8 cellular contexts compared by ENCODE assay signal in the genomic region with DNA sequence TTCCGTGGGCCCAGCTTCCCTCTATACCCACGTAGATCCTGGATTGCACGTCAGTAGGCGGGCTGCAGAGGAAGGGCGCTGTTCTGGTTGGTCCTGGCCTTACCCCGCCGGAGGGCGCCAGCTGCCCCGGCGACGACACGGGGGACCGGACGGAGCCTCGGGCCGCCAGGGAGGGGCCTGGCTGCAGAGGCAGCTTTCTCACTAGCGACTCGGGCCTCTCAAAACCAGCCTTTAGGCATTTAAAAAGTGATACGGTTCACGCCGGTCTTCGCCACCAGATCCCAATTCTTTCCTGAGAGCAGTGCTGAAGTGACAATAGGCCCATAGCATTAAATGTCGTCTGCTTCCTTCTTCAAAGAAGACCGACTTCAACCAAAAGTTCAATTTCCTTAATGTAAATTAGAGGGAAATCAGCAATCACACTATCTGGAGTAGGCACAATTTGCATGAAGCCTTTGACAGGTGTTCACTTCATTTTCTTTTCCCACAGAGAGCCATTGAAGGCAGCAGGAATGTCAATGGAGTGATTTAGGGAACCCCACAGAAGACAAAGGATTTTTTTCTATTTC. TPM values are rescaled to one million over a fixed set of nuclear protein-coding genes. Genes with fewer than 3 reads are reported as not detected.
DNase-seq lines count a peak whose midpoint lies in the region; TF ChIP-seq lines count a peak whose summit lies in the region.

No MANE protein-coding gene starts in this region.

- no peak overlapping the region for H3K4me3 Mint-ChIP-seq in activated T-helper 2 cell treated with anti-CD3 and anti-CD28 coated beads, Interferon-gamma antibody, Interleukin-2, Interleukin-4, amounts not matched to agents 10 μg/mL and 5 μg/mL and 100 μg/mL, durations not matched to agents 14 hours and 24 hours and 36 hours (ENCODE audit: low read depth)

- no peaks in the 10 kb centered on the region for H3K4me1 ChIP-seq in parathyroid adenoma

- H3K9me3 ChIP-seq in parathyroid adenoma (ENCODE audit: control insufficient read depth, low read length): no peaks in the 10 kb centered on the region

- H3K9ac ChIP-seq in parathyroid adenoma: no peak overlapping the region

- H3K36me3 ChIP-seq in H7 (replicated peaks; ENCODE audit: control insufficient read depth, insufficient read depth, low read length) (no peaks in the 10 kb centered on the region), parathyroid adenoma (ENCODE audit: control insufficient read depth, insufficient read depth, low read length) (no peaks in the 10 kb centered on the region)

- no peak overlapping the region for H3K27ac ChIP-seq in parathyroid adenoma

- H3K4me2 ChIP-seq in parathyroid adenoma (ENCODE audit: low read length): no peak overlapping the region

- H3K27me3 ChIP-seq in H7 (ENCODE audit: control insufficient read depth, insufficient read depth, low read length) (no peaks in the 10 kb centered on the region), parathyroid adenoma (ENCODE audit: control insufficient read depth, insufficient read depth, low read length) (no peaks in the 10 kb centered on the region)

- peaks cover 8% of the 10 kb centered on the region for H3K4me1 Mint-ChIP-seq in activated T-helper 2 cell treated with anti-CD3 and anti-CD28 coated beads, Interferon-gamma antibody, Interleukin-2, Interleukin-4, amounts not matched to agents 10 μg/mL and 5 μg/mL and 100 μg/mL, durations not matched to agents 14 hours and 24 hours and 36 hours (ENCODE audit: low read depth)

- intact Hi-C loops in activated T-helper 2 cell treated with anti-CD3 and anti-CD28 coated beads, Interferon-gamma antibody, Interleukin-2, Interleukin-4, amounts not matched to agents 10 μg/mL and 5 μg/mL and 100 μg/mL, durations not matched to agents 14 hours and 24 hours and 36 hours (cut with micrococcal nuclease): no loop called here
- intact Hi-C loops in head of caudate nucleus (cut with DNase I): no loop called here

- DNase-seq in GM12865 (ENCODE audit: low read depth) (peak; percentile 88), H7 (peak; percentile 93), NCI-H526 treated with DMSO at 0.1 percent for 48 hours (lab: John Stamatoyannopoulos, UW) (peak; percentile 77), head of caudate nucleus (peak; percentile 44 to 88 (median 74)), COR-L47 (lab: John Stamatoyannopoulos, UW) (no peak), NCI-H524 treated with DMSO at 0.1 percent for 48 hours (lab: John Stamatoyannopoulos, UW) (no peak)
- peak; percentile 21 for DNase-seq in activated T-helper 2 cell treated with anti-CD3 and anti-CD28 coated beads, Interferon-gamma antibody, Interleukin-2, Interleukin-4, amounts not matched to agents 10 μg/mL and 5 μg/mL and 100 μg/mL, durations not matched to agents 14 hours and 24 hours and 36 hours (ENCODE audit: low spot score)

- H3K79me2 ChIP-seq in parathyroid adenoma: no peaks in the 10 kb centered on the region

- no peaks in the 10 kb centered on the region for H3K9me3 Mint-ChIP-seq in activated T-helper 2 cell treated with anti-CD3 and anti-CD28 coated beads, Interferon-gamma antibody, Interleukin-2, Interleukin-4, amounts not matched to agents 10 μg/mL and 5 μg/mL and 100 μg/mL, durations not matched to agents 14 hours and 24 hours and 36 hours

- no peaks in the 10 kb centered on the region for H3K27me3 Mint-ChIP-seq in activated T-helper 2 cell treated with anti-CD3 and anti-CD28 coated beads, Interferon-gamma antibody, Interleukin-2, Interleukin-4, amounts not matched to agents 10 μg/mL and 5 μg/mL and 100 μg/mL, durations not matched to agents 14 hours and 24 hours and 36 hours (ENCODE audit: low read depth)

- TF ChIP-seq CTCF in GM12865 (IDR thresholded peaks at IDR 0.05; ENCODE audit: insufficient read depth, low read depth, low read length, missing control alignments): peak; percentile 35
- TF ChIP-seq CTCF in parathyroid adenoma (IDR thresholded peaks at IDR 0.05): no peak

- H2AFZ ChIP-seq in parathyroid adenoma: peak overlapping the region; percentile 38

- H3K27ac Mint-ChIP-seq in activated T-helper 2 cell treated with anti-CD3 and anti-CD28 coated beads, Interferon-gamma antibody, Interleukin-2, Interleukin-4, amounts not matched to agents 10 μg/mL and 5 μg/mL and 100 μg/mL, durations not matched to agents 14 hours and 24 hours and 36 hours: no peak overlapping the region

- H3K4me3 ChIP-seq in GM12865 (ENCODE audit: low read depth, low read length) (peak overlapping the region; percentile 41), H7 (ENCODE audit: insufficient read depth, low read depth, low read length) (0 out of 2 replicates have a peak overlapping the region, but pooled peaks have one; percentile 20), parathyroid adenoma (ENCODE audit: low read depth, low read length) (peak overlapping the region; percentile 9)

- H3K36me3 Mint-ChIP-seq in activated T-helper 2 cell treated with anti-CD3 and anti-CD28 coated beads, Interferon-gamma antibody, Interleukin-2, Interleukin-4, amounts not matched to agents 10 μg/mL and 5 μg/mL and 100 μg/mL, durations not matched to agents 14 hours and 24 hours and 36 hours (ENCODE audit: low read depth): no peaks in the 10 kb centered on the region

RNA-seq across cellular contexts. Expression of a gene that starts 17.6 kb away (rescaled TPM):
- total RNA-seq in H7 (2014; rRNA removed; shearing (Covaris generic)): 150 and 167 TPM in 2 replicates
- 249 and 262 TPM in 2 replicates for total RNA-seq in activated T-helper 2 cell treated with anti-CD3 and anti-CD28 coated beads, Interferon-gamma antibody, Interleukin-2, Interleukin-4, amounts not matched to agents 10 μg/mL and 5 μg/mL and 100 μg/mL, durations not matched to agents 14 hours and 24 hours and 36 hours

Comparison
In these comparisons a context has a peak if more than half of its experiments do, and no peak if none do; other contexts are left out.
1. DNase-seq: peak in GM12865 (single experiment), H7 (single experiment), NCI-H526 treated with DMSO at 0.1 percent for 48 hours (single experiment), activated T-helper 2 cell treated with anti-CD3 and anti-CD28 coated beads, Interferon-gamma antibody, Interleukin-2, Interleukin-4, amounts not matched to agents 10 μg/mL and 5 μg/mL and 100 μg/mL, durations not matched to agents 14 hours and 24 hours and 36 hours (single experiment) and head of caudate nucleus (42 of 42); none in COR-L47 (single experiment) and NCI-H524 treated with DMSO at 0.1 percent for 48 hours (single experiment).
2. Peak in every context shown above with its lines, with median percentiles within 50 percentile points of each other: H3K4me3 ChIP-seq.